ENCODE assay signal across 13 cellular contexts in genomic region chr15:29278436-29279099, GRCh38. TPM values are rescaled to one million over a fixed set of nuclear protein-coding genes. Genes with fewer than 3 reads are reported as not detected.
DNase-seq lines count a peak whose midpoint lies in the region; ATAC-seq and TF ChIP-seq lines count a peak whose summit lies in the region.
"Had no signal": no experiment of that assay in that cellular context is flagged by ENCODE, and none has a peak within 500 bp of the region (broad histone marks: within the 10 kb centered on the region; RNA-seq: fewer than 3 reads in every experiment).

No MANE protein-coding gene starts in this region.

- no peak overlapping the region for H2BK5ac ChIP-seq in mesenchymal stem cell (ENCODE audit: low read depth, low read length, poor library complexity, severe bottlenecking)

- H3K9ac ChIP-seq in mesenchymal stem cell (ENCODE audit: low read length) = peak overlapping the region; percentile 64
- H3K9ac ChIP-seq: KMS-11 had no signal

- H3K27ac ChIP-seq in mesenchymal stem cell (ENCODE audit: low read length, poor library complexity, severe bottlenecking) (peak overlapping the region; percentile 78), OCI-LY7 (ENCODE audit: low read depth, low read length, poor library complexity, severe bottlenecking) (no peak overlapping the region), right lobe of liver (no peak overlapping the region)
- H3K27ac ChIP-seq: KMS-11 had no signal

- no peaks in the 10 kb centered on the region for H3K79me2 ChIP-seq in OCI-LY7 (ENCODE audit: insufficient read depth, low read depth, low read length)

- H3K4ac ChIP-seq in mesenchymal stem cell (ENCODE audit: low read depth in 1 of 2, low read length in 2 of 2) = no peak overlapping the region

- no peak for TF ChIP-seq CTCF in OCI-LY7 (conservative IDR thresholded peaks at IDR 0.05; ENCODE audit: low read length)
- no peak for TF ChIP-seq CTCF in right lobe of liver (IDR thresholded peaks at IDR 0.05)

- H2BK15ac ChIP-seq in mesenchymal stem cell (ENCODE audit: low read depth, poor library complexity, severe bottlenecking) = no peak overlapping the region

- no peak overlapping the region for H3K23ac ChIP-seq in mesenchymal stem cell (ENCODE audit: low read length in 2 of 2)

- H2AK5ac ChIP-seq in mesenchymal stem cell (ENCODE audit: low read length, severe bottlenecking) = no peak overlapping the region

- no peaks in the 10 kb centered on the region for H3K79me1 ChIP-seq in mesenchymal stem cell (replicated peaks; ENCODE audit: low read length, poor library complexity, severe bottlenecking)

- H3K4me2 ChIP-seq in mesenchymal stem cell (ENCODE audit: low read length, poor library complexity, severe bottlenecking) (no peak overlapping the region), OCI-LY7 (ENCODE audit: low read length) (no peak overlapping the region)
- H3K4me2 ChIP-seq: KMS-11 had no signal

- intact Hi-C loops in OCI-LY7 (cut with micrococcal nuclease; ENCODE audit: unreplicated experiment) (no loop called here), right lobe of liver (cut with DNase I) (no loop called here), left colon (cut with DNase I, micrococcal nuclease) (no loop called here)

- H3K4me1 ChIP-seq in mesenchymal stem cell (ENCODE audit: control insufficient read depth, insufficient read depth, low read depth, low read length) (peaks cover 10% of the 10 kb centered on the region), OCI-LY7 (ENCODE audit: insufficient read depth, low read length, poor library complexity, severe bottlenecking) (no peaks in the 10 kb centered on the region), right lobe of liver (no peaks in the 10 kb centered on the region)

- H2BK12ac ChIP-seq in mesenchymal stem cell (ENCODE audit: low read length in 2 of 2) = no peak overlapping the region

- WGBS in mesenchymal stem cell = 46% methylated on average over 3 of the region's 3 CpGs
- 69% methylated on average over 2 of the region's 3 CpGs for WGBS in right lobe of liver (ENCODE audit: insufficient coverage, low coverage, low lambda C conversion rate, missing lambda C conversion rate)

- no peak overlapping the region for H3K18ac ChIP-seq in mesenchymal stem cell (ENCODE audit: low read depth in 1 of 2, low read length in 2 of 2)

- no TSS peak for BruUV-seq in OCI-LY7 (replicated peaks; lab: Mats Ljungman, UMichigan)

- POLR2A ChIA-PET in OCI-LY7 (lab: Charles Lee) = no interaction called here

- H3K36me3 ChIP-seq in mesenchymal stem cell (ENCODE audit: control insufficient read depth in 1 of 2, insufficient read depth in 2 of 2, low read depth in 1 of 2, low read length in 2 of 2) (no peaks in the 10 kb centered on the region), OCI-LY7 (ENCODE audit: insufficient read depth, low read length) (no peaks in the 10 kb centered on the region), right lobe of liver (no peaks in the 10 kb centered on the region)

- H2BK120ac ChIP-seq in mesenchymal stem cell (ENCODE audit: low read depth, low read length) = no peak overlapping the region

- ATAC-seq in right lobe of liver (no peak), left colon (no peak)
- ATAC-seq: activated naive CD8-positive, alpha-beta T cell treated with anti-CD3 and anti-CD28 coated beads, Interleukin-2, amount 50 U/mL, for 24 hours; Panc1 had no signal

- no peaks in the 10 kb centered on the region for H3K9me2 ChIP-seq in OCI-LY7 (ENCODE audit: insufficient read depth, low read length)

- no peak overlapping the region for H3K14ac ChIP-seq in mesenchymal stem cell (ENCODE audit: low read length in 2 of 2)

- H4K20me1 ChIP-seq in OCI-LY7 (ENCODE audit: insufficient read depth, low read length) = no peaks in the 10 kb centered on the region

- CTCF ChIA-PET in OCI-LY7 (lab: Charles Lee; ENCODE audit: unreplicated experiment) = no interaction called here

- no peak for TF ChIP-seq POLR2A in right lobe of liver (IDR thresholded peaks at IDR 0.05)

- no peak overlapping the region for H4K91ac ChIP-seq in mesenchymal stem cell (ENCODE audit: low read length)

- H3K4me3 ChIP-seq in mesenchymal stem cell (ENCODE audit: insufficient read depth in 1 of 2, low read depth in 1 of 2, low read length in 2 of 2) (no peak overlapping the region), OCI-LY7 (ENCODE audit: low read depth, low read length, poor library complexity, severe bottlenecking) (no peak overlapping the region), right lobe of liver (no peak overlapping the region)
- H3K4me3 ChIP-seq: skin epidermis had no signal

- H3K27me3 ChIP-seq in mesenchymal stem cell (ENCODE audit: control insufficient read depth in 1 of 2, insufficient read depth in 1 of 2, low read length in 2 of 2) (no peaks in the 10 kb centered on the region), right lobe of liver (no peaks in the 10 kb centered on the region)

- DNase-seq in Daoy (ENCODE audit: low read depth) (peak; percentile 84), LoVo (ENCODE audit: low spot score) (peak; percentile 31), brain pericyte (ENCODE audit: low read depth, low spot score) (peak; percentile 21), mesenchymal stem cell (peak; percentile 72), OCI-LY7 (ENCODE audit: low spot score) (no peak), right lobe of liver (no peak), left colon (no peak)
- DNase-seq in stimulated activated CD4-positive, alpha-beta T cell treated with anti-CD3 and anti-CD28 coated beads, Interleukin-12 subunit alpha, Interleukin-12 subunit beta, amount 100 ng/mL, for 4 hours = no peak
- DNase-seq: activated naive CD8-positive, alpha-beta T cell treated with anti-CD3 and anti-CD28 coated beads, Interleukin-2, amount 50 U/mL, for 24 hours; CD4-positive, alpha-beta T cell had no signal

- H3K9me3 ChIP-seq in mesenchymal stem cell (ENCODE audit: control insufficient read depth, low read length) (no peaks in the 10 kb centered on the region), OCI-LY7 (ENCODE audit: low read length) (no peaks in the 10 kb centered on the region; the same call in 1 of the 2 replicates), right lobe of liver (no peaks in the 10 kb centered on the region)

- H2AFZ ChIP-seq in mesenchymal stem cell (ENCODE audit: low read depth, low read length) = no peak overlapping the region
- H2AFZ ChIP-seq in OCI-LY7 (ENCODE audit: low read length) = no peak overlapping the region

- H4K8ac ChIP-seq in mesenchymal stem cell (ENCODE audit: low read length) = no peak overlapping the region

RNA-seq across cellular contexts. Expression of gene NSMCE3, which starts 8.9 kb away (rescaled TPM):
- 10.9 and 13.8 TPM in 2 replicates for total RNA-seq in Daoy (2014; rRNA removed; shearing (Covaris generic))
- polyA plus RNA-seq in mesenchymal stem cell (2013, experiment 1 of 2) = 8.7 TPM
- polyA plus RNA-seq in mesenchymal stem cell (2013, experiment 2 of 2) = 8.7 TPM
- total RNA-seq in OCI-LY7 (2014; rRNA removed; shearing (Covaris generic)) = 27.2 and 29.4 TPM in 2 replicates
- total RNA-seq in OCI-LY7 (2022) = 18.6 and 18.9 TPM in 2 replicates
- total RNA-seq in right lobe of liver = 1 to 10 TPM; 2.2 to 4.4 (median 3.1) TPM
- 1 to 10 TPM; 3.6 to 3.8 TPM for total RNA-seq in left colon

Comparison
In these comparisons a context has a peak if more than half of its experiments do, and no peak if none do; other contexts are left out.
1. DNase-seq: peak in Daoy (single experiment), LoVo (single experiment), brain pericyte (single experiment) and mesenchymal stem cell (single experiment); none in OCI-LY7 (single experiment), right lobe of liver (0 of 3), left colon (0 of 2) and stimulated activated CD4-positive, alpha-beta T cell treated with anti-CD3 and anti-CD28 coated beads, Interleukin-12 subunit alpha, Interleukin-12 subunit beta, amount 100 ng/mL, for 4 hours (single experiment).